Comparison of ENCODE assay signal across 1 cellular context in genomic region chr14:75442166-75442565, GRCh38.
TF ChIP-seq lines count a peak whose summit lies in the region.

No MANE protein-coding gene starts in this region.

TF ChIP-seq in IMR-90, 13 proteins besides CTCF, POLR2A, EP300 and RAD21 (continued from another document):
- no peak for TF ChIP-seq USF2 (IDR thresholded peaks at IDR 0.05; ENCODE audit: low read depth, low read length)
- no peak for TF ChIP-seq CHD1 (IDR thresholded peaks at IDR 0.05; ENCODE audit: low read depth, low read length)
